2 cellular contexts compared by ENCODE assay signal in genomic region chr11:125155767-125156166, GRCh38.
TF ChIP-seq lines count a peak whose summit lies in the region.

No MANE protein-coding gene starts in this region.

TF ChIP-seq in GM12891, 5 proteins besides CTCF, POLR2A, EP300 and RAD21:
- TF ChIP-seq POU2F2 (IDR thresholded peaks at IDR 0.05; ENCODE audit: low read depth, low read length) (no peak), POLR2AphosphoS5 (IDR thresholded peaks at IDR 0.05; ENCODE audit: low read depth, low read length) (no peak), TAF1 (IDR thresholded peaks at IDR 0.05; ENCODE audit: low read depth, low read length) (no peak), SPI1 (IDR thresholded peaks at IDR 0.05; ENCODE audit: low read depth, low read length) (no peak)

TF ChIP-seq in IMR-90, 13 proteins besides CTCF, POLR2A, EP300 and RAD21:
- TF ChIP-seq CHD1 (IDR thresholded peaks at IDR 0.05; ENCODE audit: low read depth, low read length) = no peak
- no peak for TF ChIP-seq CEBPB (IDR thresholded peaks at IDR 0.05; ENCODE audit: low read depth, low read length)
- TF ChIP-seq USF2 (IDR thresholded peaks at IDR 0.05; ENCODE audit: low read depth, low read length) = no peak
- TF ChIP-seq BHLHE40 (IDR thresholded peaks at IDR 0.05; ENCODE audit: low read depth, low read length) = no peak
- TF ChIP-seq RCOR1 (IDR thresholded peaks at IDR 0.05; ENCODE audit: insufficient replicate concordance, low read length) = no peak
- TF ChIP-seq FOS (IDR thresholded peaks at IDR 0.05; ENCODE audit: low read depth, low read length) = no peak
- TF ChIP-seq ELK1 (IDR thresholded peaks at IDR 0.05; ENCODE audit: borderline replicate concordance, low read depth, low read length) = no peak
- TF ChIP-seq MXI1 (IDR thresholded peaks at IDR 0.05; ENCODE audit: borderline replicate concordance, low read depth, low read length) = no peak
- TF ChIP-seq SMC3 (IDR thresholded peaks at IDR 0.05; ENCODE audit: low read depth, low read length) = no peak
- TF ChIP-seq RFX5 (IDR thresholded peaks at IDR 0.05; ENCODE audit: low read depth, low read length) = no peak
- TF ChIP-seq MAFK (IDR thresholded peaks at IDR 0.05; ENCODE audit: low read depth, low read length) = no peak
- TF ChIP-seq MAZ (IDR thresholded peaks at IDR 0.05; ENCODE audit: borderline replicate concordance, low read depth, low read length) = no peak
- TF ChIP-seq NFE2L2 (IDR thresholded peaks at IDR 0.05; ENCODE audit: low read depth, low read length) = no peak
